29 cellular contexts compared by ENCODE assay signal in the genomic region with DNA sequence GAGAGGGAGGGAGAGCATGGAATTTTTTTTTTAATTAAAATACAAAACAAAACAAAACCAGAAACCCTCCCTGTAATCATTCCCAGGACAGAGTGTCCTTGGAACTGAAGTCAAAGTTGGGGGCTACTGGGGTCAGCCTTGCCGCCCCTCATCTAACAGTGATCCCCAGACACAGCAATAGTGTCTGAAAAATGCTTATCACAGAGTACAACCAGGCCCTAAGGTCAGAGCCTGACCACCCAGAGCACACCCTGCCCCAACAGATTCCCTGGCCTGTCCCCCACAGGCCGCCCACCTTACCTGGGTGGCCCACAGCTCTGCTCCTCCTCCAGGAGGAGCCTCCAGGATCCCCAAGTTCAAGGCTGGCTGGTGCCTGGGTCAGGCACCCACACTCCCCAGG.
"Had no signal": no experiment of that assay in that cellular context is flagged by ENCODE, and none has a peak within 500 bp of the region (broad histone marks: within the 10 kb centered on the region; RNA-seq: fewer than 3 reads in every experiment).

No MANE protein-coding gene starts in this region.

- H3K9me3 ChIP-seq: stomach, suprapubic skin, testis, thoracic aorta, thyroid gland, tibial artery, tibial nerve, transverse colon, upper lobe of left lung, upper lobe of right lung, uterus, vagina had no signal

- ATAC-seq: stimulated activated effector memory CD8-positive, alpha-beta T cell treated with anti-CD3 and anti-CD28 coated beads, Interleukin-12 subunit alpha, Interleukin-12 subunit beta, amount 100 ng/mL, for 72 hours; stimulated activated memory B cell treated with anti-CD40 and anti-IgM and Interleukin-4, amounts not matched to agents 10 μg/mL and 1 μg/mL and 100 μg/mL, for 72 hours; stimulated activated naive B cell treated with anti-CD40 and anti-IgM and Interleukin-4, amounts not matched to agents 10 μg/mL and 1 μg/mL and 100 μg/mL, for 72 hours; stimulated activated naive CD8-positive, alpha-beta T cell treated with anti-CD3 and anti-CD28 coated beads, Interleukin-15, Interleukin-2, amounts not matched to agents 100 U/mL and 50 U/mL, for 24 hours; upper lobe of right lung had no signal

- DNase-seq: stimulated activated CD4-positive, alpha-beta T cell treated with anti-CD3 and anti-CD28 coated beads, Interleukin-2, amount 100 ng/mL, for 48 hours; stimulated activated CD4-positive, alpha-beta T cell treated with anti-CD3 and anti-CD28 coated beads, Interleukin-4, amount 100 ng/mL, for 1 hour; stimulated activated CD4-positive, alpha-beta T cell treated with anti-CD3 and anti-CD28 coated beads, Interleukin-4, amount 100 ng/mL, for 24 hours; stimulated activated CD4-positive, alpha-beta T cell treated with anti-CD3 and anti-CD28 coated beads, Interleukin-4, amount 100 ng/mL, for 4 hours; stimulated activated CD8-positive, alpha-beta memory T cell treated with anti-CD3 and anti-CD28 coated beads, Interleukin-4, amount 100 ng/mL, for 48 hours; stimulated activated naive B cell treated with anti-CD40 and anti-IgM and Interleukin-4, amounts not matched to agents 10 μg/mL and 1 μg/mL and 100 μg/mL, for 72 hours; stimulated activated naive CD4-positive, alpha-beta T cell; stimulated activated naive CD4-positive, alpha-beta T cell treated with Interleukin-2 at 50 U/mL for 16 hours; stimulated activated naive CD8-positive, alpha-beta T cell treated with anti-CD3 and anti-CD28 coated beads, Interleukin-15, amount 100 ng/mL, for 72 hours; stimulated activated naive CD8-positive, alpha-beta T cell treated with anti-CD3 and anti-CD28 coated beads, Interleukin-15, Interleukin-2, amounts not matched to agents 100 U/mL and 50 U/mL, for 24 hours; stomach; substantia nigra; testis; thyroid gland; tibial artery; transverse colon; trophoblast cell; upper lobe of left lung; upper lobe of right lung; uterus had no signal

- H3K27ac ChIP-seq: stomach, suprapubic skin, testis, thoracic aorta, thyroid gland, tibial artery, tibial nerve, transverse colon, upper lobe of left lung, upper lobe of right lung, uterus, vagina had no signal

- FAIRE-seq: urothelium cell line had no signal

- H3K4me3 Mint-ChIP-seq: stimulated activated effector memory CD8-positive, alpha-beta T cell treated with anti-CD3 and anti-CD28 coated beads, Interleukin-12 subunit alpha, Interleukin-12 subunit beta, amount 100 ng/mL, for 72 hours; stimulated activated memory B cell treated with anti-CD40 and anti-IgM and Interleukin-4, amounts not matched to agents 10 μg/mL and 1 μg/mL and 100 μg/mL, for 72 hours; stimulated activated naive B cell treated with anti-CD40 and anti-IgM and Interleukin-4, amounts not matched to agents 10 μg/mL and 1 μg/mL and 100 μg/mL, for 72 hours; stimulated activated naive CD8-positive, alpha-beta T cell treated with anti-CD3 and anti-CD28 coated beads, Interleukin-15, amount 100 ng/mL, for 72 hours; stimulated activated naive CD8-positive, alpha-beta T cell treated with anti-CD3 and anti-CD28 coated beads, Interleukin-15, Interleukin-2, amounts not matched to agents 100 ng/mL and 50 ng/mL, for 24 hours; type B pancreatic cell had no signal

- H3K27ac Mint-ChIP-seq: stimulated activated effector memory CD8-positive, alpha-beta T cell treated with anti-CD3 and anti-CD28 coated beads, Interleukin-12 subunit alpha, Interleukin-12 subunit beta, amount 100 ng/mL, for 72 hours; stimulated activated memory B cell treated with anti-CD40 and anti-IgM and Interleukin-4, amounts not matched to agents 10 μg/mL and 1 μg/mL and 100 μg/mL, for 72 hours; stimulated activated naive B cell treated with anti-CD40 and anti-IgM and Interleukin-4, amounts not matched to agents 10 μg/mL and 1 μg/mL and 100 μg/mL, for 72 hours; stimulated activated naive CD8-positive, alpha-beta T cell treated with anti-CD3 and anti-CD28 coated beads, Interleukin-15, amount 100 ng/mL, for 72 hours; stimulated activated naive CD8-positive, alpha-beta T cell treated with anti-CD3 and anti-CD28 coated beads, Interleukin-15, Interleukin-2, amounts not matched to agents 100 ng/mL and 50 ng/mL, for 24 hours; type B pancreatic cell had no signal

- H3K9me3 Mint-ChIP-seq: stimulated activated effector memory CD8-positive, alpha-beta T cell treated with anti-CD3 and anti-CD28 coated beads, Interleukin-12 subunit alpha, Interleukin-12 subunit beta, amount 100 ng/mL, for 72 hours; stimulated activated memory B cell treated with anti-CD40 and anti-IgM and Interleukin-4, amounts not matched to agents 10 μg/mL and 1 μg/mL and 100 μg/mL, for 72 hours; stimulated activated naive B cell treated with anti-CD40 and anti-IgM and Interleukin-4, amounts not matched to agents 10 μg/mL and 1 μg/mL and 100 μg/mL, for 72 hours; stimulated activated naive CD8-positive, alpha-beta T cell treated with anti-CD3 and anti-CD28 coated beads, Interleukin-15, amount 100 ng/mL, for 72 hours; stimulated activated naive CD8-positive, alpha-beta T cell treated with anti-CD3 and anti-CD28 coated beads, Interleukin-15, Interleukin-2, amounts not matched to agents 100 ng/mL and 50 ng/mL, for 24 hours; type B pancreatic cell had no signal

- H3K4me1 ChIP-seq: stomach, suprapubic skin, testis, thyroid gland, tibial artery, tibial nerve, transverse colon, upper lobe of left lung, upper lobe of right lung, uterus, vagina had no signal

- H3K36me3 ChIP-seq: stomach, suprapubic skin, thoracic aorta, thyroid gland, tibial artery, tibial nerve, transverse colon, upper lobe of left lung, upper lobe of right lung, uterus, vagina had no signal

- H3K4me3 ChIP-seq: stomach, suprapubic skin, testis, thoracic aorta, thyroid gland, tibial artery, tibial nerve, transverse colon, upper lobe of left lung, upper lobe of right lung, uterus, vagina had no signal

- H3K36me3 Mint-ChIP-seq: stimulated activated effector memory CD8-positive, alpha-beta T cell treated with anti-CD3 and anti-CD28 coated beads, Interleukin-12 subunit alpha, Interleukin-12 subunit beta, amount 100 ng/mL, for 72 hours; stimulated activated memory B cell treated with anti-CD40 and anti-IgM and Interleukin-4, amounts not matched to agents 10 μg/mL and 1 μg/mL and 100 μg/mL, for 72 hours; stimulated activated naive B cell treated with anti-CD40 and anti-IgM and Interleukin-4, amounts not matched to agents 10 μg/mL and 1 μg/mL and 100 μg/mL, for 72 hours; type B pancreatic cell had no signal

- H3K27me3 ChIP-seq: testis, thyroid gland, transverse colon, upper lobe of left lung, upper lobe of right lung, uterus, vagina had no signal

- H3K4me1 Mint-ChIP-seq: stimulated activated effector memory CD8-positive, alpha-beta T cell treated with anti-CD3 and anti-CD28 coated beads, Interleukin-12 subunit alpha, Interleukin-12 subunit beta, amount 100 ng/mL, for 72 hours; stimulated activated memory B cell treated with anti-CD40 and anti-IgM and Interleukin-4, amounts not matched to agents 10 μg/mL and 1 μg/mL and 100 μg/mL, for 72 hours; stimulated activated naive B cell treated with anti-CD40 and anti-IgM and Interleukin-4, amounts not matched to agents 10 μg/mL and 1 μg/mL and 100 μg/mL, for 72 hours; stimulated activated naive CD8-positive, alpha-beta T cell treated with anti-CD3 and anti-CD28 coated beads, Interleukin-15, amount 100 ng/mL, for 72 hours had no signal
